Comparison of ENCODE assay signal across 8 cellular contexts in genomic region chr6:85643530-85644373, GRCh38. TPM values are rescaled to one million over a fixed set of nuclear protein-coding genes. Genes with fewer than 3 reads are reported as not detected.
DNase-seq lines count a peak whose midpoint lies in the region; ATAC-seq, FAIRE-seq and TF ChIP-seq lines count a peak whose summit lies in the region.

No MANE protein-coding gene starts in this region.

- H3K27me3 ChIP-seq in prostate gland (replicated peaks; ENCODE audit: insufficient read depth), result no peaks in the 10 kb centered on the region

- TF ChIP-seq POLR2A in prostate gland (IDR thresholded peaks at IDR 0.05), result peak; percentile 59

- intact Hi-C loops in left ventricle myocardium superior (cut with micrococcal nuclease), result loop anchor here (5.0 kb wide), 1 partner anchor 34 kb away; no protein-coding TSS in a partner anchor
- intact Hi-C loops in prostate gland (cut with DNase I), result loop anchor here (1.0 to 10.0 kb wide), 3 partner anchors 35 to 189 kb away; partner anchors contain the start of genes NT5E and SNX14

- no peaks in the 10 kb centered on the region for H3K9me3 ChIP-seq in prostate gland

- WGBS in prostate gland, result under 1% methylated on average over 50 of the region's 76 CpGs

- no peak for FAIRE-seq in urothelium cell line (lab: Jason Lieb, UNC)

- H3K27ac ChIP-seq in prostate gland, result peak overlapping the region; percentile 95 to 100

- DNase-seq in NCI-H1105 (lab: John Stamatoyannopoulos, UW) (peak; percentile 92), SKM-1 treated with dmso at 0.1 percent for 144 hours (lab: John Stamatoyannopoulos, UW; ENCODE audit: unreplicated experiment) (peak; percentile 93), amniotic epithelial cell (ENCODE audit: low read depth) (peak; percentile 95), left ventricle myocardium superior (peak; percentile 94), prostate gland (ENCODE audit: low spot score) (peak; percentile 83), urothelium cell line (ENCODE audit: low spot score) (peak; percentile 54)

- H3K4me3 ChIP-seq in GM12875 (ENCODE audit: low read depth, low read length) (peak overlapping the region; percentile 76), prostate gland (peak overlapping the region; percentile 79 to 99)

- ATAC-seq in HG02678 (IDR thresholded peaks at IDR 0.05; ENCODE audit: unreplicated experiment), result peak; percentile 52
- peak; percentile 76 for ATAC-seq in left ventricle myocardium superior

- peaks cover 6% of the 10 kb centered on the region for H3K4me1 ChIP-seq in prostate gland (replicated peaks)

- TF ChIP-seq CTCF in GM12875 (IDR thresholded peaks at IDR 0.05; ENCODE audit: borderline replicate concordance, insufficient read depth, low read depth, low read length) (no peak), prostate gland (IDR thresholded peaks at IDR 0.05) (no peak)

- H3K36me3 ChIP-seq in prostate gland, result no peaks in the 10 kb centered on the region

RNA-seq across cellular contexts. Expression of gene SYNCRIP, which starts 1.1 kb away (rescaled TPM):
- 62.2 TPM for total RNA-seq in left ventricle myocardium superior
- total RNA-seq in prostate gland, result 10 to 100 TPM; 46.1 to 49.7 TPM

RNA-seq across cellular contexts. Expression of gene SNX14, which starts 50.1 kb away (rescaled TPM):
- total RNA-seq in left ventricle myocardium superior (28.8 TPM), prostate gland (10 to 100 TPM; 40.7 to 67.2 TPM)

Comparison
In these comparisons a context has a peak if more than half of its experiments do, and no peak if none do; other contexts are left out.
1. Peak in every context shown above with its lines: DNase-seq, ATAC-seq, H3K4me3 ChIP-seq and H3K27ac ChIP-seq.